In genomic region chr14:102246071-102246470, GRCh38 we compare ENCODE assay signal across 18 cellular contexts. TPM values are rescaled to one million over a fixed set of nuclear protein-coding genes. Genes with fewer than 3 reads are reported as not detected.
A peak's percentile ranks its signal among the peaks of the same experiment; 100 is the strongest.
DNase-seq lines count a peak whose midpoint lies in the region; ATAC-seq and TF ChIP-seq lines count a peak whose summit lies in the region.
"Had no signal": no experiment of that assay in that cellular context is flagged by ENCODE, and none has a peak within 500 bp of the region (broad histone marks: within the 10 kb centered on the region; RNA-seq: fewer than 3 reads in every experiment).

No MANE protein-coding gene starts in this region.

- H3K4me3 Mint-ChIP-seq in endodermal cell = no peak overlapping the region
- H3K4me3 Mint-ChIP-seq in chondrocyte (ENCODE audit: unreplicated experiment) = no peak overlapping the region
- H3K4me3 Mint-ChIP-seq: B cell; CD4-positive, alpha-beta T cell had no signal

- H3K4me1 ChIP-seq in cardiac muscle cell (ENCODE audit: low read depth) = peaks cover 32% of the 10 kb centered on the region
- no peaks in the 10 kb centered on the region for H3K4me1 ChIP-seq in heart right ventricle
- H3K4me1 ChIP-seq in endodermal cell (ENCODE audit: control insufficient read depth, insufficient read depth, low read length) = peaks cover 4% of the 10 kb centered on the region
- H3K4me1 ChIP-seq in mesendoderm (ENCODE audit: control insufficient read depth, low read depth, low read length) = peaks cover 22% of the 10 kb centered on the region

- ATAC-seq in heart right ventricle (no peak), GM19397 (IDR thresholded peaks at IDR 0.05; ENCODE audit: unreplicated experiment) (no peak), HG02970 (IDR thresholded peaks at IDR 0.05; ENCODE audit: low FRiP score, unreplicated experiment) (no peak)

- H3K4me2 ChIP-seq in mesendoderm (ENCODE audit: low read length) = no peak overlapping the region

- H4K8ac ChIP-seq in mesendoderm (ENCODE audit: low read depth, low read length) = no peak overlapping the region

- H3K27me3 Mint-ChIP-seq in endodermal cell (ENCODE audit: insufficient read depth) = peaks cover 17% of the 10 kb centered on the region
- no peaks in the 10 kb centered on the region for H3K27me3 Mint-ChIP-seq in chondrocyte (ENCODE audit: low read depth)
- H3K27me3 Mint-ChIP-seq: B cell; CD4-positive, alpha-beta T cell had no signal

- H3K4ac ChIP-seq in mesendoderm (ENCODE audit: low read depth, low read length) = no peak overlapping the region

- H3K36me3 ChIP-seq in cardiac muscle cell = no peaks in the 10 kb centered on the region
- H3K36me3 ChIP-seq in heart right ventricle = peaks cover 0 to 18% (median 0%) of the 10 kb centered on the region in 9 donors
- H3K36me3 ChIP-seq in endodermal cell (ENCODE audit: control insufficient read depth, insufficient read depth, low read length) = no peaks in the 10 kb centered on the region
- H3K36me3 ChIP-seq in mesendoderm (ENCODE audit: control insufficient read depth, insufficient read depth, low read length) = no peaks in the 10 kb centered on the region

- H3K23ac ChIP-seq in mesendoderm (ENCODE audit: low read length) = no peak overlapping the region

- 57 to 61% methylated on average over 9 of the region's 9 CpGs for WGBS in heart right ventricle, 2 donors
- 87% methylated on average over 9 of the region's 9 CpGs for WGBS in endodermal cell (ENCODE audit: insufficient coverage in 1 of 2, insufficient read length in 1 of 2), 2 experiments
- 100% methylated on average over 1 of the region's 9 CpGs for WGBS in mesendoderm (ENCODE audit: extremely low coverage, insufficient coverage, low lambda C conversion rate)

- no peaks in the 10 kb centered on the region for H3K27me3 ChIP-seq in cardiac muscle cell
- H3K27me3 ChIP-seq in heart right ventricle = no peaks in the 10 kb centered on the region
- no peaks in the 10 kb centered on the region for H3K27me3 ChIP-seq in endodermal cell (ENCODE audit: control insufficient read depth, insufficient read depth, low read length, poor library complexity, severe bottlenecking)
- no peaks in the 10 kb centered on the region for H3K27me3 ChIP-seq in mesendoderm (ENCODE audit: insufficient read depth, low read length, poor library complexity)

- no peaks in the 10 kb centered on the region for H3K9me3 Mint-ChIP-seq in endodermal cell
- H3K9me3 Mint-ChIP-seq in chondrocyte (ENCODE audit: low read depth) = no peaks in the 10 kb centered on the region
- H3K9me3 Mint-ChIP-seq: CD4-positive, alpha-beta T cell had no signal

- intact Hi-C loops in heart right ventricle (cut with DNase I) = no loop called here

- H3K18ac ChIP-seq in mesendoderm (ENCODE audit: low read length) = no peak overlapping the region

- H3K9me3 ChIP-seq in cardiac muscle cell (ENCODE audit: low read depth) (no peaks in the 10 kb centered on the region), heart right ventricle (no peaks in the 10 kb centered on the region), endodermal cell (ENCODE audit: control insufficient read depth, low read length) (peaks cover 36% of the 10 kb centered on the region)

- no peak overlapping the region for H4K5ac ChIP-seq in mesendoderm (ENCODE audit: low read length)

- peaks cover 3% of the 10 kb centered on the region for H3K36me3 Mint-ChIP-seq in endodermal cell (ENCODE audit: low read depth)
- no peaks in the 10 kb centered on the region for H3K36me3 Mint-ChIP-seq in chondrocyte (ENCODE audit: low read depth)

- H3K27ac Mint-ChIP-seq in endodermal cell (no peak overlapping the region), chondrocyte (ENCODE audit: unreplicated experiment) (no peak overlapping the region)
- H3K27ac Mint-ChIP-seq: B cell; CD4-positive, alpha-beta T cell had no signal

- H2BK5ac ChIP-seq in mesendoderm (ENCODE audit: low read length) = no peak overlapping the region

- H3K56ac ChIP-seq in mesendoderm (ENCODE audit: low read length) = peak overlapping the region; percentile 54

- peak overlapping the region; percentile 67 for H3K27ac ChIP-seq in cardiac muscle cell
- no peak overlapping the region for H3K27ac ChIP-seq in heart right ventricle
- H3K27ac ChIP-seq in endodermal cell (ENCODE audit: low read depth, low read length) = no peak overlapping the region
- no peak overlapping the region for H3K27ac ChIP-seq in mesendoderm (ENCODE audit: low read depth, low read length)
- H3K27ac ChIP-seq: HL-60 had no signal

- H3K79me1 ChIP-seq in mesendoderm (ENCODE audit: low read length) = no peaks in the 10 kb centered on the region

- H2AK5ac ChIP-seq in mesendoderm (ENCODE audit: low read length) = peak overlapping the region; percentile 40

- H3K79me2 ChIP-seq in mesendoderm (ENCODE audit: control insufficient read depth, insufficient read depth, low read length) = no peaks in the 10 kb centered on the region

- TF ChIP-seq CTCF in cardiac muscle cell (IDR thresholded peaks at IDR 0.05; ENCODE audit: low read depth, low read length) (no peak), heart right ventricle (IDR thresholded peaks at IDR 0.05) (no peak), endodermal cell (conservative IDR thresholded peaks at IDR 0.05) (no peak), chondrocyte (IDR thresholded peaks at IDR 0.05) (no peak)

- peaks cover 8% of the 10 kb centered on the region for H3K4me1 Mint-ChIP-seq in endodermal cell
- no peaks in the 10 kb centered on the region for H3K4me1 Mint-ChIP-seq in chondrocyte (ENCODE audit: low read depth)
- H3K4me1 Mint-ChIP-seq: B cell had no signal

- H2BK120ac ChIP-seq in mesendoderm (ENCODE audit: low read depth, low read length) = no peak overlapping the region

- H2BK15ac ChIP-seq in mesendoderm (replicated peaks; ENCODE audit: low read depth) = no peak overlapping the region

- H3K9ac ChIP-seq in endodermal cell (ENCODE audit: extremely low read depth, low read length, poor library complexity, severe bottlenecking) = no peak overlapping the region
- H3K9ac ChIP-seq in mesendoderm (ENCODE audit: low read length) = no peak overlapping the region

- DNase-seq in cardiac muscle cell (ENCODE audit: low read depth in 1 of 2, low spot score in 1 of 2) (no peak), heart right ventricle (no peak), endodermal cell (no peak), mesendoderm (no peak), UCSD-AML1 (lab: John Stamatoyannopoulos, UW; ENCODE audit: unreplicated experiment) (no peak), chondrocyte (ENCODE audit: low spot score) (no peak)
- DNase-seq: 8988T; ACHN; C1 segment of cervical spinal cord; CD4-positive, alpha-beta T cell; DMS153; DMS79 treated with DMSO at 0.1 percent for 48 hours; EL; HCEC 1CT had no signal

- H3K4me3 ChIP-seq in cardiac muscle cell (no peak overlapping the region), heart right ventricle (no peak overlapping the region), endodermal cell (ENCODE audit: low read length) (peak overlapping the region; percentile 72), mesendoderm (ENCODE audit: low read length) (no peak overlapping the region)

RNA-seq across cellular contexts. Expression of gene MOK, which starts 58.9 kb away (rescaled TPM):
- total RNA-seq in cardiac muscle cell = 29.7 and 31.7 TPM in 2 replicates
- polyA plus RNA-seq in cardiac muscle cell = 19.2 and 28.1 TPM in 2 replicates
- total RNA-seq in heart right ventricle = 10 to 100 TPM in 4 of 10 donors, 1 to 10 TPM in 6; 6.6 to 15.5 (median 9.5) TPM
- 10 to 100 TPM; 17.6 to 19.8 TPM for polyA plus RNA-seq in heart right ventricle
- total RNA-seq in endodermal cell = 100 to 1,000 TPM in 1 of 2 donors, 10 to 100 TPM in 1; 60.3 to 102 TPM
- polyA plus RNA-seq in endodermal cell (2013, experiment 1 of 2) = 15.4 TPM
- polyA plus RNA-seq in endodermal cell (2013, experiment 2 of 2) = 17.6 TPM
- polyA plus RNA-seq in mesendoderm (2013, experiment 1 of 2) = 3.2 TPM
- 2.7 TPM for polyA plus RNA-seq in mesendoderm (2013, experiment 2 of 2)
- 3.8 to 10.1 TPM (median 4.5 TPM) in 3 replicates for total RNA-seq in chondrocyte
